1 cellular context compared by ENCODE assay signal in the genomic region with DNA sequence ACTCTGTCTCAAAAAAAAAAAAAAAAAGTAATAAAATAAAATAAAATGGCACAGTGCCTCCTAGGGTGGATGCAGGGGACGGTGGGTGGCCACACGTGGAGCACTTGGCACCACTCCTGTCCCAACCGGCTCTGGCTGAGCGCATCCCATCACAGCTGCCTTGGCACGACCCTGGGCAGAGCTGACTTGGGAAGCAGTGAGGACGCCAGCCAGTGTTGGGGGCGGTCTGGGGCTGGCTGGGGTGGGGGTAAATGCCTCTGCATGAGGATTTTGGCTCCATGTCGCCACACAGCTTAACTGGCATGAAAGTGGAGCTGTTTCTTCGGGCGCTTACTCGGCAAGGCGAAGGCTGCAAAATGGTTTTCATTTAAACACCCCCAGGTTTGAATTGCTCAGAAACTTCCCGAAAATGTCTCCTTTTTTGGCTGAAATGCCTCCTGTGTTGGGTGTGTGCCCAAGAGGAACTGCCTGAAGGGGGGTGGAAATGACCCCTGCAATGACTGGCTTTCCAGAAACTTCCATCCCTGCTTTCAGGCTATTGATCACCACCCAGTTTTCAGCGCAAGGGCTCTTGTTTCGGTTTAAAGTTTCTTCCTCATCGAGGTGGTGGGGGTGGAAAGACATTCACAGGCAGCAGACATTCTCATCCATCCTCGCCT.
TF ChIP-seq lines count a peak whose summit lies in the region.

No MANE protein-coding gene starts in this region.

TF ChIP-seq in IMR-90, 13 proteins besides CTCF, POLR2A, EP300 and RAD21:
- TF ChIP-seq RCOR1 (IDR thresholded peaks at IDR 0.05; ENCODE audit: insufficient replicate concordance, low read length) (no peak), SMC3 (IDR thresholded peaks at IDR 0.05; ENCODE audit: low read depth, low read length) (no peak), BHLHE40 (IDR thresholded peaks at IDR 0.05; ENCODE audit: low read depth, low read length) (no peak)
